ENCODE assay signal across 11 cellular contexts in genomic region chr2:152395132-152396024, GRCh38.
A peak's percentile ranks its signal among the peaks of the same experiment; 100 is the strongest.
DNase-seq lines count a peak whose midpoint lies in the region; ATAC-seq and TF ChIP-seq lines count a peak whose summit lies in the region.
"Had no signal": no experiment of that assay in that cellular context is flagged by ENCODE, and none has a peak within 500 bp of the region (broad histone marks: within the 10 kb centered on the region; RNA-seq: fewer than 3 reads in every experiment).

No MANE protein-coding gene starts in this region.

- H3K79me2 ChIP-seq in ACC112 (ENCODE audit: control insufficient read depth, insufficient read depth, low read length, unreplicated experiment) = peaks cover 45% of the 10 kb centered on the region

- peak overlapping the region; percentile 81 for H3K4me3 ChIP-seq in ACC112 (ENCODE audit: low read depth, low read length)
- H3K4me3 ChIP-seq in adipocyte (ENCODE audit: low read length) = peak overlapping the region; percentile 76
- peak overlapping the region; percentile 44 for H3K4me3 ChIP-seq in psoas muscle
- H3K4me3 ChIP-seq: K562 had no signal

- H3K36me3 ChIP-seq in ACC112 (ENCODE audit: insufficient read depth, low read length) (no peaks in the 10 kb centered on the region), adipocyte (ENCODE audit: control insufficient read depth, insufficient read depth, low read length, severe bottlenecking) (no peaks in the 10 kb centered on the region), psoas muscle (ENCODE audit: insufficient read depth in 1 of 2, low read depth in 1 of 2) (no peaks in the 10 kb centered on the region)

- intact Hi-C loops in psoas muscle (cut with DNase I) = no loop called here

- H3K27ac ChIP-seq in ACC112 (ENCODE audit: low read depth, low read length) = peak overlapping the region; percentile 62
- H3K27ac ChIP-seq in psoas muscle = peak overlapping the region; percentile 56

- H3K27me3 ChIP-seq in ACC112 (ENCODE audit: insufficient read depth, low read length) (no peaks in the 10 kb centered on the region), adipocyte (replicated peaks; ENCODE audit: control insufficient read depth, insufficient read depth, low read length) (no peaks in the 10 kb centered on the region), psoas muscle (ENCODE audit: insufficient read depth in 3 of 3, low read length in 2 of 3) (no peaks in the 10 kb centered on the region)

- H3K9ac ChIP-seq in adipocyte (ENCODE audit: low read length) = peak overlapping the region; percentile 73

- H3K9me3 ChIP-seq in adipocyte (ENCODE audit: control insufficient read depth, low read length) (no peaks in the 10 kb centered on the region), psoas muscle (no peaks in the 10 kb centered on the region)

- POLR2A ChIA-PET in HEK293T (lab: Yijun Ruan, JAX) = no interaction called here

- 35 to 67% (median 39%) methylated on average over 9 of the region's 9 CpGs for WGBS in psoas muscle, 3 donors

- H3K4me1 ChIP-seq in ACC112 (ENCODE audit: control insufficient read depth, insufficient read depth, low read length, unreplicated experiment) = peaks cover 27% of the 10 kb centered on the region
- H3K4me1 ChIP-seq in adipocyte (ENCODE audit: control insufficient read depth, insufficient read depth, low read length) = peaks cover 25% of the 10 kb centered on the region
- peaks cover 42% of the 10 kb centered on the region for H3K4me1 ChIP-seq in psoas muscle

- CTCF ChIA-PET in HEK293T (lab: Yijun Ruan, JAX) = interaction anchor here (0.9 kb wide), 1 partner anchor 18 kb away, joined by 3 read pairs; no protein-coding TSS in a partner anchor

- DNase-seq in adipocyte (ENCODE audit: low read depth) (peak; percentile 63), fibroblast of the conjunctiva (ENCODE audit: low read depth) (peak; percentile 50), psoas muscle (no peak), HEK293T (ENCODE audit: extremely low spot score) (no peak), NOMO-1 (lab: John Stamatoyannopoulos, UW; ENCODE audit: unreplicated experiment in 2 of 2) (no peak), NCI-H69 (lab: John Stamatoyannopoulos, UW) (no peak)
- DNase-seq: GF-D8, NCI-H2171 had no signal

- no peak for TF ChIP-seq CTCF in psoas muscle (IDR thresholded peaks at IDR 0.05)

- ATAC-seq in psoas muscle = peak in 2 of 4 donors; percentile 36 to 62
- ATAC-seq in GM21515 (IDR thresholded peaks at IDR 0.05; ENCODE audit: unreplicated experiment) = no peak
- ATAC-seq: K562 had no signal

- peak overlapping the region; percentile 76 for H2AFZ ChIP-seq in ACC112 (ENCODE audit: low read length, unreplicated experiment)

TF ChIP-seq in HEK293T, 16 proteins besides CTCF, POLR2A, EP300 and RAD21:
- no peak for TF ChIP-seq FOXK2 (IDR thresholded peaks at IDR 0.05)
- TF ChIP-seq ELF4 (IDR thresholded peaks at IDR 0.05) = no peak
- no peak for TF ChIP-seq HDGF (IDR thresholded peaks at IDR 0.05; ENCODE audit: borderline replicate concordance)
- TF ChIP-seq FOXA1 (IDR thresholded peaks at IDR 0.05) = no peak
- no peak for TF ChIP-seq PKNOX1 (IDR thresholded peaks at IDR 0.05)
- TF ChIP-seq CTBP1 (IDR thresholded peaks at IDR 0.05; ENCODE audit: borderline replicate concordance) = no peak
- no peak for TF ChIP-seq ARNT (IDR thresholded peaks at IDR 0.05)

Comparison
In these comparisons a context has a peak if more than half of its experiments do, and no peak if none do; other contexts are left out.
1. DNase-seq: peak in adipocyte (single experiment) and fibroblast of the conjunctiva (single experiment); none in psoas muscle (0 of 2), HEK293T (single experiment), NOMO-1 (0 of 2) and NCI-H69 (single experiment).
2. Peak in every context shown above with its lines, with median percentiles within 50 percentile points of each other: H3K4me3 ChIP-seq.